14 cellular contexts compared by ENCODE assay signal in the genomic region with DNA sequence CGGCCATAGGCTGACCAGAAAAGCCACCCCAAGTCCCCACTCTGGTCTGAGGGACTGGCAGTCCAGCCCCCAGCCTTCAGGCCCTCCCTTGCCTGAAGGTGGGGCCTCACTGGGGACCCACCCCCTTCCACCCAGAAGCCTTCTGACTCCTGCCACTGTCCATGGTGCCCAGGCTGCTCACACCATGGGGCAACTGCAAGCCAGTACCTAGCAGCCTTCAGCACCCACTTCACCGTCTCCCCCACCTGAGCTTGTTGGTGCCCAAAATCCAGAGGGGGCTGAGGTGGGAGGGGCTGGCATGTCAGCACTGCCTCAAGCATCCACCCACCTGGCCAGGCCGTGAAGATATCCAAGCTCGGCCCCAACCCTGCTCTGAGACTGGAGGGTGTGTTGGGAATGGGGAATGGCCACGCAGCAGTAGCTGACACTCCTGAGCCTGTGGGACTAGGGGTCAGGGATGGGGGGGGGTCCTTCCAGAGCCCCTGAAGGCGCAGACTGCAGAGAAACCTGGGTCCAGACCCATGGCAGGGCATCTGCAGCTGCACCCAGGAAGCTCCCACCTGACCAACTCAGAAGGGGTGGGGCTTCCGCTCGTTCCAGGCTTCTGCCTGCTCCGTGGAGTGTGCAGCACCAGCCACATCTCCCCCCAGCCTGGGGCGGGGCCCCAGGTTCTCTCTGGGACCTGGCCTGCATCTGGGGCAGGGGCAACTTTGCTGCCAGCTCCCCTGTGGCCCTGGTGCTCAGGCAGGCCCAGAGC.
"Had no signal": no experiment of that assay in that cellular context is flagged by ENCODE, and none has a peak within 500 bp of the region (broad histone marks: within the 10 kb centered on the region; RNA-seq: fewer than 3 reads in every experiment).

No MANE protein-coding gene starts in this region.

- H3K36me3 Mint-ChIP-seq: activated naive CD8-positive, alpha-beta T cell treated with anti-CD3 and anti-CD28 coated beads, Interleukin-2, amount 10 ng/mL, durations not matched to agents 7 days and 5 days; memory B cell had no signal

- H3K9me3 ChIP-seq: ascending aorta, breast epithelium, left ventricle myocardium inferior, prostate gland had no signal

- H3K27me3 Mint-ChIP-seq: activated naive CD8-positive, alpha-beta T cell treated with anti-CD3 and anti-CD28 coated beads, Interleukin-2, amount 10 ng/mL, durations not matched to agents 7 days and 5 days; memory B cell had no signal

- H3K36me3 ChIP-seq: ascending aorta, breast epithelium, left ventricle myocardium inferior, prostate gland had no signal

- H3K4me3 ChIP-seq: ascending aorta, breast epithelium, left ventricle myocardium inferior, prostate gland had no signal

- H3K9me3 Mint-ChIP-seq: nephron progenitor cell had no signal

- FAIRE-seq: small intestine, urothelium cell line had no signal

- H3K27ac Mint-ChIP-seq: activated naive CD8-positive, alpha-beta T cell treated with anti-CD3 and anti-CD28 coated beads, Interleukin-2, amount 10 ng/mL, durations not matched to agents 7 days and 5 days; memory B cell; nephron progenitor cell had no signal

- H3K4me1 Mint-ChIP-seq: activated naive CD8-positive, alpha-beta T cell treated with anti-CD3 and anti-CD28 coated beads, Interleukin-2, amount 10 ng/mL, durations not matched to agents 7 days and 5 days; memory B cell; nephron progenitor cell had no signal

- DNase-seq: activated CD4-positive, CD25-positive, alpha-beta regulatory T cell treated with anti-CD3 and anti-CD28 coated beads, Interleukin-2, amount 50 U/mL, for 72 hours; activated naive CD4-positive, alpha-beta T cell; activated naive CD8-positive, alpha-beta T cell treated with anti-CD3 and anti-CD28 coated beads, Interleukin-2, amount 10 ng/mL, durations not matched to agents 7 days and 5 days; activated T-cell treated with anti-CD3 and anti-CD28 coated beads for 4 hours; erythroblast; islet precursor cell; nephron progenitor cell; small intestine had no signal

- H3K4me3 Mint-ChIP-seq: activated naive CD8-positive, alpha-beta T cell treated with anti-CD3 and anti-CD28 coated beads, Interleukin-2, amount 10 ng/mL, durations not matched to agents 7 days and 5 days; memory B cell; nephron progenitor cell had no signal

- H3K27me3 ChIP-seq: ascending aorta, breast epithelium had no signal

- H3K4me1 ChIP-seq: ascending aorta, breast epithelium, left ventricle myocardium inferior, prostate gland had no signal

- H3K27ac ChIP-seq: ascending aorta, breast epithelium, left ventricle myocardium inferior, prostate gland had no signal
